In the genomic region with DNA sequence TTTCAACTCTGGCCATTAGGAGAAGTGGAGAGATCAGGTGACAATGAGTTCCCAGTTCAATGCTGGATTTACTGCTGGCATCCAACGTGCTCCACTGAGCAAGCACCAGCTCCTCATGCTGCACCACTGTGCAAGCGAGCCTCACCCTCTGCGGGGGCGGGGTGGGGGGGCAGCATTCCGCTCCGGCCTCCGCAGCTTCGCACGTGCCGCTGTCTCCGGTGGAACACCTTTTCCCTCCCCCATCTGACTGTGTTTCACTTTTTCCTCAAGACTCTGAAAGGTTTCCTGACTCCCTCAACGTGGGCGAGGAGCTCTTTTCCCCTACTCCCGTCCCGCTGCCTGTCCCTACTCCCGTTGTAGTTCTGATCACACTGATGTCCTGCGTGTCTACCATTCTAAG, we compare ENCODE assay signal across 8 cellular contexts. TPM values are rescaled to one million over a fixed set of nuclear protein-coding genes. Genes with fewer than 3 reads are reported as not detected.
A peak's percentile ranks its signal among the peaks of the same experiment; 100 is the strongest.
DNase-seq lines count a peak whose midpoint lies in the region; ATAC-seq, FAIRE-seq and TF ChIP-seq lines count a peak whose summit lies in the region.

No MANE protein-coding gene starts in this region.

- intact Hi-C loops in activated naive CD4-positive, alpha-beta T cell treated with anti-CD3 and anti-CD28 coated beads for 36 hours (cut with micrococcal nuclease): no loop called here
- intact Hi-C loops in GM12878 (cut with micrococcal nuclease; ENCODE audit: unreplicated experiment) (no loop called here), upper lobe of right lung (cut with DNase I) (no loop called here)

- SMC1A ChIA-PET in GM12878 (lab: Charles Lee; ENCODE audit: uncharacterized antibody, unreplicated experiment): interaction anchor here (1.7 kb wide), 1 partner anchor 18 kb away, joined by 6 read pairs; no protein-coding TSS in a partner anchor

- H3K36me3 ChIP-seq in GM12878 (ENCODE audit: control insufficient read depth in 2 of 2, insufficient read depth in 2 of 2, low read length in 1 of 2) (no peaks in the 10 kb centered on the region), liver (ENCODE audit: control insufficient read depth in 4 of 4, insufficient read depth in 3 of 4, low read depth in 1 of 4, low read length in 3 of 4) (no peaks in the 10 kb centered on the region), upper lobe of right lung (no peaks in the 10 kb centered on the region)

- TF ChIP-seq CTCF in GM12878 (IDR thresholded peaks at IDR 0.05 in 2 of 3, conservative IDR thresholded peaks at IDR 0.05 in 1 of 3; ENCODE audit: control insufficient read depth in 2 of 3, extremely low read depth in 1 of 3, insufficient read depth in 1 of 3, low read depth in 3 of 3, low read length in 3 of 3) (no peak), liver (IDR thresholded peaks at IDR 0.05; ENCODE audit: low read depth, low read length, missing input control) (no peak), upper lobe of right lung (IDR thresholded peaks at IDR 0.05) (no peak)

- ATAC-seq in GM12878 (no peak), upper lobe of right lung (peak; percentile 46), HG02623 (IDR thresholded peaks at IDR 0.05; ENCODE audit: unreplicated experiment) (no peak)

- H3K27me3 Mint-ChIP-seq in activated naive CD4-positive, alpha-beta T cell treated with anti-CD3 and anti-CD28 coated beads for 36 hours (ENCODE audit: low read depth): peaks cover 2% of the 10 kb centered on the region
- peaks cover 7 to 10% (median 9%) of the 10 kb centered on the region in 3 donors for H3K27me3 Mint-ChIP-seq in immature natural killer cell (ENCODE audit: low read depth in 3 of 3)

- WGBS in GM12878 (ENCODE audit: insufficient coverage, insufficient replicate concordance, low lambda C conversion rate, missing lambda C conversion rate): 77% methylated on average over 17 of the region's 17 CpGs
- 28% methylated on average over 17 of the region's 17 CpGs for WGBS in liver

- H3K4me3 ChIP-seq in GM12878 (peak overlapping the region; percentile 54; the same call in 1 of the 2 replicates), liver (ENCODE audit: low read depth in 1 of 3, low read length in 3 of 3) (peak overlapping the region; percentile 47 to 82 (median 74)), upper lobe of right lung (peak overlapping the region; percentile 63)

- POLR2A ChIA-PET in GM12878 (lab: Charles Lee): no interaction called here

- peak overlapping the region; percentile 78 for H3K4me3 Mint-ChIP-seq in activated naive CD4-positive, alpha-beta T cell treated with anti-CD3 and anti-CD28 coated beads for 36 hours
- peak overlapping the region in 1 of 5 donors; percentile 46 for H3K4me3 Mint-ChIP-seq in immature natural killer cell

- TF ChIP-seq POLR2A in GM12878 (IDR thresholded peaks at IDR 0.05; ENCODE audit: low read depth, low read length): no peak

- no peak for TF ChIP-seq RAD21 in GM12878 (IDR thresholded peaks at IDR 0.05; ENCODE audit: insufficient read depth, low read depth, low read length)
- TF ChIP-seq RAD21 in liver (IDR thresholded peaks at IDR 0.05): no peak

- H3K9me3 ChIP-seq in GM12878 (replicated peaks; ENCODE audit: control insufficient read depth, insufficient read depth, low read length) (no peaks in the 10 kb centered on the region), liver (ENCODE audit: control insufficient read depth in 4 of 4, low read length in 3 of 4) (no peaks in the 10 kb centered on the region), upper lobe of right lung (no peaks in the 10 kb centered on the region)

- H3K27ac Mint-ChIP-seq in activated naive CD4-positive, alpha-beta T cell treated with anti-CD3 and anti-CD28 coated beads for 36 hours: no peak overlapping the region
- no peak overlapping the region for H3K27ac Mint-ChIP-seq in immature natural killer cell

- H3K27me3 ChIP-seq in GM12878 (replicated peaks in 1 of 2; ENCODE audit: control insufficient read depth in 2 of 2, insufficient read depth in 2 of 2, low read length in 1 of 2) (no peaks in the 10 kb centered on the region), liver (ENCODE audit: control insufficient read depth in 4 of 4, insufficient read depth in 4 of 4, low read length in 3 of 4) (no peaks in the 10 kb centered on the region), upper lobe of right lung (no peaks in the 10 kb centered on the region)

- peaks cover 14% of the 10 kb centered on the region for H3K4me1 Mint-ChIP-seq in activated naive CD4-positive, alpha-beta T cell treated with anti-CD3 and anti-CD28 coated beads for 36 hours (ENCODE audit: low read depth)
- H3K4me1 Mint-ChIP-seq in immature natural killer cell: peaks cover 0 to 4% of the 10 kb centered on the region in 2 donors

- H3K27ac ChIP-seq in GM12878 (ENCODE audit: control insufficient read depth, insufficient read depth) (no peak overlapping the region), liver (ENCODE audit: low read depth in 1 of 2, low read length in 2 of 2) (peak overlapping the region; percentile 90 to 93), upper lobe of right lung (no peak overlapping the region)

- CTCF ChIA-PET in activated naive CD4-positive, alpha-beta T cell treated with anti-CD3 and anti-CD28 coated beads for 36 hours (lab: Charles Lee): interaction anchor here (0.6 to 7.9 kb wide), 6 partner anchors 10 to 206 kb away, joined by 3 to 94 read pairs (median 6); no protein-coding TSS in a partner anchor
- CTCF ChIA-PET in GM12878 (lab: Yijun Ruan, JAX): interaction anchor here (0.6 to 5.9 kb wide), 6 partner anchors 12 to 262 kb away, joined by 3 to 55 read pairs (median 4); no protein-coding TSS in a partner anchor

- H3K4me1 ChIP-seq in GM12878 (ENCODE audit: control insufficient read depth, insufficient read depth, low read length) (peaks cover 10% of the 10 kb centered on the region), liver (ENCODE audit: control insufficient read depth in 4 of 4, insufficient read depth in 4 of 4, low read length in 3 of 4) (peaks cover 24 to 71% (median 57%) of the 10 kb centered on the region in 4 donors), upper lobe of right lung (peaks cover 17% of the 10 kb centered on the region)

- H3K4me2 ChIP-seq in GM12878 (ENCODE audit: control insufficient read depth, insufficient read depth): peak overlapping the region; percentile 97

- no peaks in the 10 kb centered on the region for H3K9me3 Mint-ChIP-seq in activated naive CD4-positive, alpha-beta T cell treated with anti-CD3 and anti-CD28 coated beads for 36 hours
- no peaks in the 10 kb centered on the region for H3K9me3 Mint-ChIP-seq in immature natural killer cell

- no peaks in the 10 kb centered on the region for H3K79me2 ChIP-seq in GM12878 (ENCODE audit: control insufficient read depth, insufficient read depth, low read length)

- no peak for DNase-seq in activated naive CD4-positive, alpha-beta T cell treated with anti-CD3 and anti-CD28 coated beads for 36 hours
- DNase-seq in activated naive CD4-positive, alpha-beta T cell treated with Interleukin-2 at 50 U/mL for 16 hours: no peak
- DNase-seq in GM12878 (ENCODE audit: low read depth, low spot score): no peak
- peak; percentile 79 for DNase-seq in upper lobe of right lung
- DNase-seq in immature natural killer cell: no peak
- no peak for DNase-seq in NCI-H345 (lab: John Stamatoyannopoulos, UW)

- H3K36me3 Mint-ChIP-seq in activated naive CD4-positive, alpha-beta T cell treated with anti-CD3 and anti-CD28 coated beads for 36 hours (ENCODE audit: low read depth): no peaks in the 10 kb centered on the region
- H3K36me3 Mint-ChIP-seq in immature natural killer cell: no peaks in the 10 kb centered on the region

- H3K9ac ChIP-seq in GM12878 (ENCODE audit: control insufficient read depth, insufficient read depth, low read length) (peak overlapping the region; percentile 58; the same call in 1 of the 2 replicates), liver (ENCODE audit: low read depth in 1 of 2, low read length in 2 of 2) (peak overlapping the region; percentile 58 to 68)

- no TSS peak for BruUV-seq in GM12878 (replicated peaks; lab: Mats Ljungman, UMichigan)

- H2AFZ ChIP-seq in GM12878 (ENCODE audit: control insufficient read depth, low read depth, low read length): peak overlapping the region; percentile 61; the same call in 1 of the 2 replicates

- RAD21 ChIA-PET in GM12878 (lab: Charles Lee; ENCODE audit: unreplicated experiment): interaction anchor here (0.5 to 1.3 kb wide), 3 partner anchors 17 to 205 kb away, joined by 3 to 6 read pairs (median 4); no protein-coding TSS in a partner anchor

- in situ Hi-C loops in GM12878 (cut with MboI): no loop called here

- no peak for FAIRE-seq in GM12878 (lab: Jason Lieb, UNC)

- no peaks in the 10 kb centered on the region for H4K20me1 ChIP-seq in GM12878 (ENCODE audit: control insufficient read depth, insufficient read depth)

- no peak for TF ChIP-seq EP300 in GM12878 (IDR thresholded peaks at IDR 0.05; ENCODE audit: borderline replicate concordance in 1 of 2, control insufficient read depth in 1 of 2, low read depth in 2 of 2, low read length in 2 of 2)

RNA-seq across cellular contexts. Expression of gene RHOD, which starts 0.8 kb away (rescaled TPM):
- total RNA-seq in activated naive CD4-positive, alpha-beta T cell treated with anti-CD3 and anti-CD28 coated beads for 36 hours: under 1 TPM; 0.64 to 0.98 TPM
- total RNA-seq in GM12878 (2013; cell fraction: nucleolus; rRNA removed): not detected in 2 replicates
- 2.1 and 2.7 TPM in 2 replicates for total RNA-seq in GM12878 (2014; rRNA removed)
- total RNA-seq in GM12878 (2014; rRNA removed; fragmentation: Illumina TruSeq; extraction: Trizol): 0.72 and 0.83 TPM in 2 replicates
- 2.2 and 2.6 TPM in 2 replicates for total RNA-seq in GM12878 (2021)
- polyA plus RNA-seq in GM12878 (2011; ENCODE audit: low read depth): 0.26 TPM
- polyA plus RNA-seq in GM12878 (2011; rRNA removed): 0.12 TPM in 1 of 2 replicates, not detected in the other
- polyA plus RNA-seq in GM12878 (2011; cell fraction: cytosol; rRNA removed): 0.09 and 0.12 TPM in 2 replicates
- 0.24 TPM in 1 of 2 replicates, not detected in the other for polyA plus RNA-seq in GM12878 (2011; cell fraction: nucleus; rRNA removed)
- 2.3 and 2.8 TPM in 2 replicates for polyA plus RNA-seq in GM12878 (2012)
- 0.17 and 0.84 TPM in 2 replicates for polyA plus RNA-seq in GM12878 (2014; fragmentation: Illumina TruSeq; extraction: Trizol)
- under 1 TPM in 1 of 2 experiments, not detected in 1; 0.15 TPM for polyA plus RNA-seq in GM12878 (2014; fragmentation: Nextera tagmentation; extraction: Ambion mirVana)
- 2.6 and 3.7 TPM in 2 replicates for polyA plus RNA-seq in GM12878 (2014; rRNA removed)
- 1 to 10 TPM; 1.9 to 2.0 TPM for polyA plus RNA-seq in GM12878 (2016; fragmentation: Nextera tagmentation; extraction: Ambion mirVana)
- polyA minus RNA-seq in GM12878 (2011; rRNA and poly(A)+ RNA removed): not detected in 2 replicates
- 1.4 and 1.9 TPM in 2 replicates for polyA minus RNA-seq in GM12878 (2011; cell fraction: cytosol; rRNA and poly(A)+ RNA removed)
- 0.24 and 0.67 TPM in 2 replicates for polyA minus RNA-seq in GM12878 (2011; cell fraction: nucleus; rRNA and poly(A)+ RNA removed)
- total RNA-seq in liver: 10 to 100 TPM in 1 of 2 donors, 1 to 10 TPM in 1; 7.8 to 27.0 TPM
- polyA plus RNA-seq in liver: 10 to 100 TPM; 39.4 to 50.7 TPM
- 16.7 TPM for total RNA-seq in upper lobe of right lung
- polyA plus RNA-seq in immature natural killer cell: not detected

RNA-seq across cellular contexts. Expression of gene SYT12, which starts 32.9 kb away (rescaled TPM):
- not detected for total RNA-seq in activated naive CD4-positive, alpha-beta T cell treated with anti-CD3 and anti-CD28 coated beads for 36 hours
- total RNA-seq in GM12878 (2013; cell fraction: nucleolus; rRNA removed): 0.10 and 0.48 TPM in 2 replicates
- total RNA-seq in GM12878 (2014; rRNA removed): 2.0 and 2.3 TPM in 2 replicates
- 0.78 and 1.1 TPM in 2 replicates for total RNA-seq in GM12878 (2014; rRNA removed; fragmentation: Illumina TruSeq; extraction: Trizol)
- 1.4 and 1.6 TPM in 2 replicates for total RNA-seq in GM12878 (2021)
- polyA plus RNA-seq in GM12878 (2011; ENCODE audit: low read depth): 0.14 TPM
- polyA plus RNA-seq in GM12878 (2011; rRNA removed): not detected in 2 replicates
- 0.01 and 0.02 TPM in 2 replicates for polyA plus RNA-seq in GM12878 (2011; cell fraction: cytosol; rRNA removed)
- 0.09 TPM in 1 of 2 replicates, not detected in the other for polyA plus RNA-seq in GM12878 (2011; cell fraction: nucleus; rRNA removed)
- 0.54 and 0.87 TPM in 2 replicates for polyA plus RNA-seq in GM12878 (2012)
- polyA plus RNA-seq in GM12878 (2014; fragmentation: Illumina TruSeq; extraction: Trizol): 0.06 and 0.65 TPM in 2 replicates
- polyA plus RNA-seq in GM12878 (2014; fragmentation: Nextera tagmentation; extraction: Ambion mirVana): under 1 TPM; 0.02 to 0.11 TPM
- polyA plus RNA-seq in GM12878 (2014; rRNA removed): 1.3 and 1.4 TPM in 2 replicates
- under 1 TPM; 0.59 to 0.84 TPM for polyA plus RNA-seq in GM12878 (2016; fragmentation: Nextera tagmentation; extraction: Ambion mirVana)
- polyA minus RNA-seq in GM12878 (2011; rRNA and poly(A)+ RNA removed): 0.05 and 0.07 TPM in 2 replicates
- polyA minus RNA-seq in GM12878 (2011; cell fraction: cytosol; rRNA and poly(A)+ RNA removed): 0.21 TPM in 1 of 2 replicates, not detected in the other
- 0.12 and 0.29 TPM in 2 replicates for polyA minus RNA-seq in GM12878 (2011; cell fraction: nucleus; rRNA and poly(A)+ RNA removed)
- total RNA-seq in liver: 1 to 10 TPM; 1.0 to 1.8 TPM
- polyA plus RNA-seq in liver: 10 to 100 TPM in 1 of 2 donors, under 1 TPM in 1; 0.47 to 12.1 TPM
- not detected for total RNA-seq in upper lobe of right lung
- not detected for polyA plus RNA-seq in immature natural killer cell

Comparison
In these comparisons a context has a peak if more than half of its experiments do, and no peak if none do; other contexts are left out.
1. H3K27ac ChIP-seq: peak in liver (2 of 2); none in GM12878 (single experiment) and upper lobe of right lung (single experiment).
2. Peak in every context shown above with its lines, with median percentiles within 50 percentile points of each other: H3K4me3 ChIP-seq.